In the genomic region with DNA sequence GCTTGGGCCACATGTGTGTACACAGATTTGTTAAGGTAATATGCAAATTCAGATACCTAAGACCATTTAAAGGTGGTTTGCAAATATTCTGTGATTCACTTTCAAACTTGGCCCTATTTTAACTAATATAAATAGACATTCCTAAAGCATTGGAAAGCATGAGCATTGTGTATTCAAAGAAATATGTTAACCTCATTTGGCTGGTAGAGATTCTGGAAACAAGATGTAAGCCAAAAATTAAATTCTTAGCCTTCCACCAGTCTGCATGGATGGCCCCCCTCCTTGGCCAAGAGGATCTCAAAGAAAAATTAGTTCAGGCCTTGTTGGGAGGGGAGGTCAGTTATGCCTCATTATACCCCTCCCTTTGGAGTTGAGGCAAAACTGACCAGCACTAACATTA, we compare ENCODE assay signal across 1 cellular context.
TF ChIP-seq lines count a peak whose summit lies in the region.

No MANE protein-coding gene starts in this region.

TF ChIP-seq in IMR-90, 13 proteins besides CTCF, POLR2A, EP300 and RAD21:
- TF ChIP-seq FOS (IDR thresholded peaks at IDR 0.05; ENCODE audit: low read depth, low read length): no peak
- no peak for TF ChIP-seq CEBPB (IDR thresholded peaks at IDR 0.05; ENCODE audit: low read depth, low read length)
- TF ChIP-seq MAFK (IDR thresholded peaks at IDR 0.05; ENCODE audit: low read depth, low read length): no peak
- no peak for TF ChIP-seq MXI1 (IDR thresholded peaks at IDR 0.05; ENCODE audit: borderline replicate concordance, low read depth, low read length)
TF ChIP-seq in IMR-90: peak in this region for 0.
